Comparison of ENCODE assay signal across 8 cellular contexts in genomic region chr15:41230650-41231533, GRCh38. TPM values are rescaled to one million over a fixed set of nuclear protein-coding genes. Genes with fewer than 3 reads are reported as not detected.
DNase-seq lines count a peak whose midpoint lies in the region; ATAC-seq and TF ChIP-seq lines count a peak whose summit lies in the region.

Gene CHP1, plus strand, starts transcription at chr15:41231268. Its CDS starts 115 bp downstream, at chr15:41231383.
Gene EXD1, minus strand, starts transcription at chr15:41230757. Its CDS starts 4,182 bp downstream, at chr15:41226575.

- DNase-seq in NCI-H1694 (lab: John Stamatoyannopoulos, UW) (peak; percentile 81), left ventricle myocardium superior (peak; percentile 99), progenitor cell of endocrine pancreas (ENCODE audit: low spot score, unreplicated experiment) (peak; percentile 84), ureter (ENCODE audit: low spot score) (peak; percentile 98)

- peaks cover 20% of the 10 kb centered on the region for H3K27me3 Mint-ChIP-seq in T-helper 1 cell treated with Interleukin-12 subunit alpha and Interleukin-12 subunit beta and Interleukin-4 antibody, amounts not matched to agents 30 μg/mL and 1 μg/mL, for 36 hours (ENCODE audit: low read depth)
- H3K27me3 Mint-ChIP-seq in progenitor cell of endocrine pancreas: no peaks in the 10 kb centered on the region

- peak within 1 kb of the TSS; percentile 86 for H3K27ac ChIP-seq in angular gyrus (ENCODE audit: low read depth, low read length)

- ATAC-seq in HG02885 (IDR thresholded peaks at IDR 0.05; ENCODE audit: poor library complexity, unreplicated experiment) (peak; percentile 97), left ventricle myocardium superior (peak; percentile 100)

- intact Hi-C loops in left ventricle myocardium superior (cut with micrococcal nuclease): loop anchor here (5.0 kb wide), 1 partner anchor 114 kb away; the partner anchor contains the start of gene INO80

- peak within 1 kb of the TSS; percentile 88 for H3K4me3 Mint-ChIP-seq in T-helper 1 cell treated with Interleukin-12 subunit alpha and Interleukin-12 subunit beta and Interleukin-4 antibody, amounts not matched to agents 30 μg/mL and 1 μg/mL, for 36 hours
- peak within 1 kb of the TSS; percentile 91 for H3K4me3 Mint-ChIP-seq in progenitor cell of endocrine pancreas (ENCODE audit: low read depth)

- peak; percentile 95 for TF ChIP-seq CTCF in progenitor cell of endocrine pancreas (IDR thresholded peaks at IDR 0.05; ENCODE audit: unreplicated experiment)

- peak; percentile 77 for TF ChIP-seq POLR2A in GM15510 (IDR thresholded peaks at IDR 0.05; ENCODE audit: borderline replicate concordance, extremely low read depth, insufficient read length)

- H3K27ac Mint-ChIP-seq in T-helper 1 cell treated with Interleukin-12 subunit alpha and Interleukin-12 subunit beta and Interleukin-4 antibody, amounts not matched to agents 30 μg/mL and 1 μg/mL, for 36 hours: peak within 1 kb of the TSS; percentile 94
- peak within 1 kb of the TSS; percentile 92 for H3K27ac Mint-ChIP-seq in progenitor cell of endocrine pancreas

- H3K4me1 Mint-ChIP-seq in T-helper 1 cell treated with Interleukin-12 subunit alpha and Interleukin-12 subunit beta and Interleukin-4 antibody, amounts not matched to agents 30 μg/mL and 1 μg/mL, for 36 hours (ENCODE audit: low read depth): peaks cover 21% of the 10 kb centered on the region
- H3K4me1 Mint-ChIP-seq in progenitor cell of endocrine pancreas (ENCODE audit: low read depth): peaks cover 13% of the 10 kb centered on the region

- H3K36me3 Mint-ChIP-seq in T-helper 1 cell treated with Interleukin-12 subunit alpha and Interleukin-12 subunit beta and Interleukin-4 antibody, amounts not matched to agents 30 μg/mL and 1 μg/mL, for 36 hours (ENCODE audit: low read depth): no peaks in the 10 kb centered on the region
- no peaks in the 10 kb centered on the region for H3K36me3 Mint-ChIP-seq in progenitor cell of endocrine pancreas (ENCODE audit: insufficient read depth)

- no peaks in the 10 kb centered on the region for H3K9me3 Mint-ChIP-seq in T-helper 1 cell treated with Interleukin-12 subunit alpha and Interleukin-12 subunit beta and Interleukin-4 antibody, amounts not matched to agents 30 μg/mL and 1 μg/mL, for 36 hours
- no peaks in the 10 kb centered on the region for H3K9me3 Mint-ChIP-seq in progenitor cell of endocrine pancreas (ENCODE audit: low read depth)

RNA-seq across cellular contexts. Expression of gene CHP1, which starts in this region (rescaled TPM):
- total RNA-seq in left ventricle myocardium superior (102 TPM), progenitor cell of endocrine pancreas (89.3 and 89.6 TPM in 2 replicates), ureter (146 TPM)

RNA-seq across cellular contexts. Expression of gene EXD1, which starts in this region (rescaled TPM):
- not detected for total RNA-seq in left ventricle myocardium superior
- not detected in 2 replicates for total RNA-seq in progenitor cell of endocrine pancreas
- not detected for total RNA-seq in ureter

Comparison
In these comparisons a context has a peak if more than half of its experiments do, and no peak if none do; other contexts are left out.
1. Peak in every context shown above with its lines: DNase-seq, ATAC-seq and H3K27ac ChIP-seq.